Comparison of ENCODE assay signal across 1 cellular context in the genomic region with DNA sequence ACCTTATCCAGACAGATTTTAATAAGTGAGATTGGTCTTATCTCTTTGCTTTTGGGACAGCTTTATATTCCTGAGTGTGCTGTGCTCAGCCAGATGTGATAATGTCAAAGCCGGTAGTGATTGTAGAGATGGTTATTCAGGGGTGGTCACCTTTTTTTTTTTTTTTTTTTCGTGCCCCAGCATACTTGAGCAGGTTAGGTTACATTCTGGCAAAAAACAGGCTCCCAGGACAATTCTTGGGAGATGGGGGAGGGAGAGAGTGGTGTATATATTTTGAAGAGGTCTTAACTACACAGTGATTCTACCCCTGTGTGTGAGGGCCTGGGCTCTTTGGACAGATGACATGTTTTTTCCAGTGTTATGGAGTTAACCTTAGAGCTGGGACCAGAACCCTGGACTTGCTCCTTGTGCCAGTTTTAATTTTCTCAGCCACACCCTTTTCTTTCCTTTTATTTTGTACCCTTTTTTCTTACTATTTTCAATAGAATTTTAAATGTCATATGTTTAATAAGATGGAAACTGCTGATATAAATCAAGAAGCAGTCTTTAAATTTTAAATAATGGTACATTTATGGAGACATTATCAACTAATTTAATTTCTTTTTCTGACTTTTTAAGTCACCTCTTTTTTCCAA.
TF ChIP-seq lines count a peak whose summit lies in the region.

No MANE protein-coding gene starts in this region.

TF ChIP-seq in K562, 482 proteins besides CTCF, POLR2A, EP300 and RAD21 (continued from another document):
- TF ChIP-seq RNF219 (CRISPR knock-in tag; IDR thresholded peaks at IDR 0.05) (no peak), GABPA (tag; conservative IDR thresholded peaks at IDR 0.05; ENCODE audit: low read depth) (0 out of 2 replicates have a peak, but pooled peaks have one; percentile 29), PHTF2 (CRISPR knock-in tag; IDR thresholded peaks at IDR 0.05) (no peak), MECOM (CRISPR knock-in tag; IDR thresholded peaks at IDR 0.05) (no peak), ZFPM2 (CRISPR knock-in tag; IDR thresholded peaks at IDR 0.05) (no peak), ARHGAP35 (IDR thresholded peaks at IDR 0.05; ENCODE audit: partially characterized antibody) (no peak), KLF6 (CRISPR knock-in tag; IDR thresholded peaks at IDR 0.05; ENCODE audit: borderline replicate concordance) (no peak), NR1H2 (CRISPR knock-in tag; IDR thresholded peaks at IDR 0.05) (no peak), ZSCAN29 (IDR thresholded peaks at IDR 0.05) (no peak), CGGBP1 (CRISPR knock-in tag; IDR thresholded peaks at IDR 0.05) (no peak), ZNF785 (CRISPR knock-in tag; IDR thresholded peaks at IDR 0.05) (no peak), BDP1 (IDR thresholded peaks at IDR 0.05; ENCODE audit: insufficient read depth, insufficient read length) (no peak), SIN3B (IDR thresholded peaks at IDR 0.05; ENCODE audit: low read depth) (no peak), TFAP4 (CRISPR knock-in tag; IDR thresholded peaks at IDR 0.05; ENCODE audit: borderline replicate concordance) (no peak), ZNF77 (CRISPR knock-in tag; IDR thresholded peaks at IDR 0.05) (no peak), BRF1 (IDR thresholded peaks at IDR 0.05; ENCODE audit: borderline replicate concordance, extremely low read depth, insufficient read length) (no peak), ZNF134 (CRISPR knock-in tag; conservative IDR thresholded peaks at IDR 0.05) (no peak), PTRF (tag; IDR thresholded peaks at IDR 0.05) (no peak), CSDE1 (IDR thresholded peaks at IDR 0.05) (no peak), AFF1 (IDR thresholded peaks at IDR 0.05; ENCODE audit: low read depth in 1 of 2, partially characterized antibody in 2 of 2) (no peak), CBFB (CRISPR knock-in tag; IDR thresholded peaks at IDR 0.05) (no peak), IFI16 (CRISPR knock-in tag; IDR thresholded peaks at IDR 0.05) (no peak), RBM15 (IDR thresholded peaks at IDR 0.05; ENCODE audit: insufficient read depth, low read length) (no peak), E2F3 (CRISPR knock-in tag; IDR thresholded peaks at IDR 0.05) (no peak), RFX1 (IDR thresholded peaks at IDR 0.05) (no peak), NFE2L1 (tag; IDR thresholded peaks at IDR 0.05; ENCODE audit: borderline replicate concordance, low read depth) (no peak), ZNF121 (CRISPR knock-in tag; conservative IDR thresholded peaks at IDR 0.05) (no peak), HDAC3 (IDR thresholded peaks at IDR 0.05; ENCODE audit: borderline replicate concordance, partially characterized antibody) (no peak), ZNF696 (CRISPR knock-in tag; conservative IDR thresholded peaks at IDR 0.05) (no peak), ZNF280B (CRISPR knock-in tag; IDR thresholded peaks at IDR 0.05) (no peak), ZKSCAN8 (CRISPR knock-in tag; IDR thresholded peaks at IDR 0.05) (no peak), ZNF76 (CRISPR knock-in tag; IDR thresholded peaks at IDR 0.05; ENCODE audit: borderline replicate concordance) (no peak), DIDO1 (tag; IDR thresholded peaks at IDR 0.05; ENCODE audit: low read depth) (no peak), KLF13 (tag; IDR thresholded peaks at IDR 0.05; ENCODE audit: borderline replicate concordance, low read depth) (no peak), TFAM (CRISPR knock-in tag; conservative IDR thresholded peaks at IDR 0.05) (no peak), ZNF41 (CRISPR knock-in tag; conservative IDR thresholded peaks at IDR 0.05) (no peak), EP400 (IDR thresholded peaks at IDR 0.05) (no peak; the same call in 1 of the 2 replicates), CBFA2T2 (conservative IDR thresholded peaks at IDR 0.05) (peak; percentile 53), CCAR2 (IDR thresholded peaks at IDR 0.05; ENCODE audit: low read depth, low read length) (no peak), ZNF511 (CRISPR knock-in tag; IDR thresholded peaks at IDR 0.05) (no peak), STAT5B (CRISPR knock-in tag; IDR thresholded peaks at IDR 0.05) (no peak)
- TF ChIP-seq, protein P1, sequence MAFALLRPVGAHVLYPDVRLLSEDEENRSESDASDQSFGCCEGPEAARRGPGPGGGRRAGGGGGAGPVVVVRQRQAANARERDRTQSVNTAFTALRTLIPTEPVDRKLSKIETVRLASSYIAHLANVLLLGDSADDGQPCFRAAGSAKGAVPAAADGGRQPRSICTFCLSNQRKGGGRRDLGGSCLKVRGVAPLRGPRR (CRISPR knock-in tag; IDR thresholded peaks at IDR 0.05) = no peak
- TF ChIP-seq, protein P2, sequence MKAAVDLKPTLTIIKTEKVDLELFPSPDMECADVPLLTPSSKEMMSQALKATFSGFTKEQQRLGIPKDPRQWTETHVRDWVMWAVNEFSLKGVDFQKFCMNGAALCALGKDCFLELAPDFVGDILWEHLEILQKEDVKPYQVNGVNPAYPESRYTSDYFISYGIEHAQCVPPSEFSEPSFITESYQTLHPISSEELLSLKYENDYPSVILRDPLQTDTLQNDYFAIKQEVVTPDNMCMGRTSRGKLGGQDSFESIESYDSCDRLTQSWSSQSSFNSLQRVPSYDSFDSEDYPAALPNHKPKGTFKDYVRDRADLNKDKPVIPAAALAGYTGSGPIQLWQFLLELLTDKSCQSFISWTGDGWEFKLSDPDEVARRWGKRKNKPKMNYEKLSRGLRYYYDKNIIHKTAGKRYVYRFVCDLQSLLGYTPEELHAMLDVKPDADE (conservative IDR thresholded peaks at IDR 0.05; ENCODE audit: control insufficient read depth, low read depth, low read length) = no peak
- TF ChIP-seq, protein P3, sequence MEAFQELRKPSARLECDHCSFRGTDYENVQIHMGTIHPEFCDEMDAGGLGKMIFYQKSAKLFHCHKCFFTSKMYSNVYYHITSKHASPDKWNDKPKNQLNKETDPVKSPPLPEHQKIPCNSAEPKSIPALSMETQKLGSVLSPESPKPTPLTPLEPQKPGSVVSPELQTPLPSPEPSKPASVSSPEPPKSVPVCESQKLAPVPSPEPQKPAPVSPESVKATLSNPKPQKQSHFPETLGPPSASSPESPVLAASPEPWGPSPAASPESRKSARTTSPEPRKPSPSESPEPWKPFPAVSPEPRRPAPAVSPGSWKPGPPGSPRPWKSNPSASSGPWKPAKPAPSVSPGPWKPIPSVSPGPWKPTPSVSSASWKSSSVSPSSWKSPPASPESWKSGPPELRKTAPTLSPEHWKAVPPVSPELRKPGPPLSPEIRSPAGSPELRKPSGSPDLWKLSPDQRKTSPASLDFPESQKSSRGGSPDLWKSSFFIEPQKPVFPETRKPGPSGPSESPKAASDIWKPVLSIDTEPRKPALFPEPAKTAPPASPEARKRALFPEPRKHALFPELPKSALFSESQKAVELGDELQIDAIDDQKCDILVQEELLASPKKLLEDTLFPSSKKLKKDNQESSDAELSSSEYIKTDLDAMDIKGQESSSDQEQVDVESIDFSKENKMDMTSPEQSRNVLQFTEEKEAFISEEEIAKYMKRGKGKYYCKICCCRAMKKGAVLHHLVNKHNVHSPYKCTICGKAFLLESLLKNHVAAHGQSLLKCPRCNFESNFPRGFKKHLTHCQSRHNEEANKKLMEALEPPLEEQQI (IDR thresholded peaks at IDR 0.05) = no peak
- TF ChIP-seq, protein P4, sequence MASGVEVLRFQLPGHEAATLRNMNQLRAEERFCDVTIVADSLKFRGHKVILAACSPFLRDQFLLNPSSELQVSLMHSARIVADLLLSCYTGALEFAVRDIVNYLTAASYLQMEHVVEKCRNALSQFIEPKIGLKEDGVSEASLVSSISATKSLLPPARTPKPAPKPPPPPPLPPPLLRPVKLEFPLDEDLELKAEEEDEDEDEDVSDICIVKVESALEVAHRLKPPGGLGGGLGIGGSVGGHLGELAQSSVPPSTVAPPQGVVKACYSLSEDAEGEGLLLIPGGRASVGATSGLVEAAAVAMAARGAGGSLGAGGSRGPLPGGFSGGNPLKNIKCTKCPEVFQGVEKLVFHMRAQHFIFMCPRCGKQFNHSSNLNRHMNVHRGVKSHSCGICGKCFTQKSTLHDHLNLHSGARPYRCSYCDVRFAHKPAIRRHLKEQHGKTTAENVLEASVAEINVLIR (CRISPR knock-in tag; IDR thresholded peaks at IDR 0.05) = no peak
- TF ChIP-seq, protein P5, sequence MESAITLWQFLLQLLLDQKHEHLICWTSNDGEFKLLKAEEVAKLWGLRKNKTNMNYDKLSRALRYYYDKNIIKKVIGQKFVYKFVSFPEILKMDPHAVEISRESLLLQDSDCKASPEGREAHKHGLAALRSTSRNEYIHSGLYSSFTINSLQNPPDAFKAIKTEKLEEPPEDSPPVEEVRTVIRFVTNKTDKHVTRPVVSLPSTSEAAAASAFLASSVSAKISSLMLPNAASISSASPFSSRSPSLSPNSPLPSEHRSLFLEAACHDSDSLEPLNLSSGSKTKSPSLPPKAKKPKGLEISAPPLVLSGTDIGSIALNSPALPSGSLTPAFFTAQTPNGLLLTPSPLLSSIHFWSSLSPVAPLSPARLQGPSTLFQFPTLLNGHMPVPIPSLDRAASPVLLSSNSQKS (CRISPR knock-in tag; IDR thresholded peaks at IDR 0.05) = no peak
